Comparison of ENCODE assay signal across 14 cellular contexts in genomic region chr5:116365006-116365496, GRCh38.
DNase-seq lines count a peak whose midpoint lies in the region; ATAC-seq, FAIRE-seq and TF ChIP-seq lines count a peak whose summit lies in the region.
"Had no signal": no experiment of that assay in that cellular context is flagged by ENCODE, and none has a peak within 500 bp of the region (broad histone marks: within the 10 kb centered on the region; RNA-seq: fewer than 3 reads in every experiment).

No MANE protein-coding gene starts in this region.

- H3K27ac Mint-ChIP-seq in naive thymus-derived CD8-positive, alpha-beta T cell, result no peak overlapping the region
- H3K27ac Mint-ChIP-seq: activated CD4-positive, alpha-beta T cell treated with anti-CD3 and anti-CD28 coated beads for 36 hours had no signal

- peaks cover 0 to 9% (median 0%) of the 10 kb centered on the region in 9 donors for H3K9me3 Mint-ChIP-seq in naive thymus-derived CD8-positive, alpha-beta T cell

- FAIRE-seq in GM12891 (lab: Jason Lieb, UNC), result peak; percentile 16
- FAIRE-seq: A549 had no signal

- POLR2A ChIA-PET in naive thymus-derived CD8-positive, alpha-beta T cell (lab: Charles Lee), result no interaction called here

- ATAC-seq in GM19395 (IDR thresholded peaks at IDR 0.05; ENCODE audit: unreplicated experiment), result peak; percentile 52
- peak; percentile 75 for ATAC-seq in HG02678 (IDR thresholded peaks at IDR 0.05; ENCODE audit: unreplicated experiment)
- ATAC-seq in HG03442 (IDR thresholded peaks at IDR 0.05; ENCODE audit: unreplicated experiment), result peak; percentile 88
- ATAC-seq in naive thymus-derived CD8-positive, alpha-beta T cell, result no peak
- ATAC-seq: A549; activated CD4-positive, alpha-beta T cell treated with anti-CD3 and anti-CD28 coated beads for 36 hours had no signal

- peaks cover 10 to 27% (median 12%) of the 10 kb centered on the region in 3 donors for H3K36me3 Mint-ChIP-seq in naive thymus-derived CD8-positive, alpha-beta T cell

- TF ChIP-seq POLR2A in GM12891 (IDR thresholded peaks at IDR 0.05; ENCODE audit: low read depth, low read length), result no peak

- DNase-seq in GM12891 (ENCODE audit: insufficient read length, low spot score), result no peak
- no peak for DNase-seq in naive thymus-derived CD8-positive, alpha-beta T cell
- no peak for DNase-seq in activated CD4-positive, alpha-beta T cell treated with anti-CD3 and anti-CD28 coated beads for 4 hours
- no peak for DNase-seq in activated CD4-positive, alpha-beta T cell treated with anti-CD3 and anti-CD28 coated beads, Interleukin-2, amount 50 U/mL, for 48 hours
- DNase-seq in NCI-H2196 treated with DMSO at 0.1 percent for 48 hours (lab: John Stamatoyannopoulos, UW; ENCODE audit: unreplicated experiment), result no peak
- DNase-seq: activated CD4-positive, alpha-beta T cell treated with anti-CD3 and anti-CD28 coated beads for 36 hours; central memory CD4-positive, alpha-beta T cell; mesendoderm; NCI-H1048; SK-N-SH had no signal

- H3K4me3 Mint-ChIP-seq in naive thymus-derived CD8-positive, alpha-beta T cell, result no peak overlapping the region
- H3K4me3 Mint-ChIP-seq: activated CD4-positive, alpha-beta T cell treated with anti-CD3 and anti-CD28 coated beads for 36 hours had no signal

- no peaks in the 10 kb centered on the region for H3K27me3 Mint-ChIP-seq in naive thymus-derived CD8-positive, alpha-beta T cell
- H3K27me3 Mint-ChIP-seq: activated CD4-positive, alpha-beta T cell treated with anti-CD3 and anti-CD28 coated beads for 36 hours had no signal

- H3K4me1 Mint-ChIP-seq in naive thymus-derived CD8-positive, alpha-beta T cell, result peaks cover 5 to 15% (median 9%) of the 10 kb centered on the region in 4 donors

TF ChIP-seq in GM12891, 5 proteins besides CTCF, POLR2A, EP300 and RAD21:
- peak; percentile 27; the same call in 1 of the 2 replicates for TF ChIP-seq SPI1 (IDR thresholded peaks at IDR 0.05; ENCODE audit: low read depth, low read length)
- no peak for TF ChIP-seq TAF1 (IDR thresholded peaks at IDR 0.05; ENCODE audit: low read depth, low read length)
- TF ChIP-seq POU2F2 (IDR thresholded peaks at IDR 0.05; ENCODE audit: low read depth, low read length), result peak; percentile 63; the same call in 1 of the 2 replicates
- no peak for TF ChIP-seq POLR2AphosphoS5 (IDR thresholded peaks at IDR 0.05; ENCODE audit: low read depth, low read length)

Comparison
In these comparisons a context has a peak if more than half of its experiments do, and no peak if none do; other contexts are left out.
1. ATAC-seq: peak in GM19395 (single experiment), HG02678 (single experiment) and HG03442 (single experiment); none in naive thymus-derived CD8-positive, alpha-beta T cell (0 of 2).